Comparison of ENCODE assay signal across 1 cellular context in the genomic region with DNA sequence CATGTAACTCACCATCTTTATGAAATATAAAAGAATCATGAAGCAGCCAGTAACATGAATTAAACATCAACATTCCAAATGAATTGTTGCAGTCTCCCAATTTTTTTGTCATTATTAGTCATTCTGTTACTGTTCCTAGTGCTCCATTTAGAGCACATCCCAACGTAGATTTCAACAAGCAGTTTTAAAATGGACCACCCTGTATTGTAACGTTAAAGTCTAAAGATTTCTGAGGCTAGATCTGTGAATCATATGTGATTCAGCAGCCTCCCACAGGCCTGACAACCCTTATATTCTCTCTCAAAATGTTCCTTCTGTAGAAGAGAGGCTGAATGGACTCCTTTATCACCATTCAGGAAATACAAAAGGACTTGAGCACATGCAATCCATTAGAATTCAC.
TF ChIP-seq lines count a peak whose summit lies in the region.

No MANE protein-coding gene starts in this region.

TF ChIP-seq in WTC11, 78 proteins besides CTCF, POLR2A, EP300 and RAD21:
- TF ChIP-seq, protein P1, sequence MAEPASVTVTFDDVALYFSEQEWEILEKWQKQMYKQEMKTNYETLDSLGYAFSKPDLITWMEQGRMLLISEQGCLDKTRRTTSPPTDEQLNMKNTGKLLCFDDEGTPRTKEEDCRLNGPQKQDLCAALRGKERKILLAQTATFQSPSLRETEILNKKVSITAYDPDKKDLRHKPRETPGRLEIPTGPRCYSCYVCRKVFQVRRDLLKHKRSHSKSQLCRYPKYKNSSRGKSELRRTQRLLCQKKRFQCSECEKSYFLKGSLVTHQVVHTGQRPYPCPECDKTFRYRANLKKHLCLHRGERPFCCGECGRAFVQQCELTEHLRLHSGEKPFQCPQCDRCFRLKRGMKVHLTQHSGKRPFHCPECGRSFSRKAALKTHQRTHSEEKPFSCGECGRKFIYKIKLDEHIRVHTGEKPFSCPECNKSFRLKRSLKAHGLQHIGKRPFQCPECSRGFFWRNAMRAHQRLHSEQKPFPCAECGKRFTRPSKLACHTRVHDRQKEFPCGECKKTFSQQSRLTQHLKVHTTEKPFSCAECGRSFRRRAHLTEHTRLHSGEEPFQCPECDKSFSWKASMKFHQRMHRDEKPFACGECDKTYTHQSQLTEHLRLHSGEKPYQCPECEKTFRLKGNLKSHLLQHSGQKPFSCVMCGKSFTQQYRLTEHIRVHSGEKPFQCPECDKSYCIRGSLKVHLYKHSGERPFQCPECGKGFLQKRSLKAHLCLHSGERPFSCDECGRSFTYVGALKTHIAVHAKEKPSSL (CRISPR knock-in tag; conservative IDR thresholded peaks at IDR 0.05), result no peak
- TF ChIP-seq, protein P2, sequence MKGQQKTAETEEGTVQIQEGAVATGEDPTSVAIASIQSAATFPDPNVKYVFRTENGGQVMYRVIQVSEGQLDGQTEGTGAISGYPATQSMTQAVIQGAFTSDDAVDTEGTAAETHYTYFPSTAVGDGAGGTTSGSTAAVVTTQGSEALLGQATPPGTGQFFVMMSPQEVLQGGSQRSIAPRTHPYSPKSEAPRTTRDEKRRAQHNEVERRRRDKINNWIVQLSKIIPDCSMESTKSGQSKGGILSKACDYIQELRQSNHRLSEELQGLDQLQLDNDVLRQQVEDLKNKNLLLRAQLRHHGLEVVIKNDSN (CRISPR knock-in tag; IDR thresholded peaks at IDR 0.05), result no peak
- TF ChIP-seq AR (CRISPR knock-in tag; IDR thresholded peaks at IDR 0.05), result no peak
- TF ChIP-seq TEAD4 (CRISPR knock-in tag; IDR thresholded peaks at IDR 0.05), result no peak
- TF ChIP-seq ZNF671 (CRISPR knock-in tag; IDR thresholded peaks at IDR 0.05), result no peak
- TF ChIP-seq CREB1 (CRISPR knock-in tag; IDR thresholded peaks at IDR 0.05), result no peak
- TF ChIP-seq JUN (CRISPR knock-in tag; IDR thresholded peaks at IDR 0.05), result no peak
- TF ChIP-seq NFE2L1 (CRISPR knock-in tag; IDR thresholded peaks at IDR 0.05), result no peak
- TF ChIP-seq, protein P3, sequence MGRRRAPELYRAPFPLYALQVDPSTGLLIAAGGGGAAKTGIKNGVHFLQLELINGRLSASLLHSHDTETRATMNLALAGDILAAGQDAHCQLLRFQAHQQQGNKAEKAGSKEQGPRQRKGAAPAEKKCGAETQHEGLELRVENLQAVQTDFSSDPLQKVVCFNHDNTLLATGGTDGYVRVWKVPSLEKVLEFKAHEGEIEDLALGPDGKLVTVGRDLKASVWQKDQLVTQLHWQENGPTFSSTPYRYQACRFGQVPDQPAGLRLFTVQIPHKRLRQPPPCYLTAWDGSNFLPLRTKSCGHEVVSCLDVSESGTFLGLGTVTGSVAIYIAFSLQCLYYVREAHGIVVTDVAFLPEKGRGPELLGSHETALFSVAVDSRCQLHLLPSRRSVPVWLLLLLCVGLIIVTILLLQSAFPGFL (CRISPR knock-in tag; IDR thresholded peaks at IDR 0.05; ENCODE audit: borderline replicate concordance), result no peak
- TF ChIP-seq CDX4 (CRISPR knock-in tag; IDR thresholded peaks at IDR 0.05; ENCODE audit: borderline replicate concordance), result no peak
- TF ChIP-seq, protein P4, sequence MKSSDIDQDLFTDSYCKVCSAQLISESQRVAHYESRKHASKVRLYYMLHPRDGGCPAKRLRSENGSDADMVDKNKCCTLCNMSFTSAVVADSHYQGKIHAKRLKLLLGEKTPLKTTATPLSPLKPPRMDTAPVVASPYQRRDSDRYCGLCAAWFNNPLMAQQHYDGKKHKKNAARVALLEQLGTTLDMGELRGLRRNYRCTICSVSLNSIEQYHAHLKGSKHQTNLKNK (CRISPR knock-in tag; IDR thresholded peaks at IDR 0.05), result no peak
- no peak for TF ChIP-seq RELA (CRISPR knock-in tag; IDR thresholded peaks at IDR 0.05; ENCODE audit: borderline replicate concordance)
- no peak for TF ChIP-seq ZBTB21 (CRISPR knock-in tag; IDR thresholded peaks at IDR 0.05; ENCODE audit: borderline replicate concordance)
- TF ChIP-seq SP1 (CRISPR knock-in tag; conservative IDR thresholded peaks at IDR 0.05), result no peak
- TF ChIP-seq FOXP1 (CRISPR knock-in tag; IDR thresholded peaks at IDR 0.05; ENCODE audit: borderline replicate concordance), result no peak
- TF ChIP-seq RORB (CRISPR knock-in tag; IDR thresholded peaks at IDR 0.05), result no peak
- no peak for TF ChIP-seq ZNF219 (CRISPR knock-in tag; IDR thresholded peaks at IDR 0.05; ENCODE audit: borderline replicate concordance)
- TF ChIP-seq CREM (CRISPR knock-in tag; IDR thresholded peaks at IDR 0.05), result no peak
- TF ChIP-seq OVOL2 (CRISPR knock-in tag; IDR thresholded peaks at IDR 0.05; ENCODE audit: borderline replicate concordance), result no peak
